25 cellular contexts compared by ENCODE assay signal in the genomic region with DNA sequence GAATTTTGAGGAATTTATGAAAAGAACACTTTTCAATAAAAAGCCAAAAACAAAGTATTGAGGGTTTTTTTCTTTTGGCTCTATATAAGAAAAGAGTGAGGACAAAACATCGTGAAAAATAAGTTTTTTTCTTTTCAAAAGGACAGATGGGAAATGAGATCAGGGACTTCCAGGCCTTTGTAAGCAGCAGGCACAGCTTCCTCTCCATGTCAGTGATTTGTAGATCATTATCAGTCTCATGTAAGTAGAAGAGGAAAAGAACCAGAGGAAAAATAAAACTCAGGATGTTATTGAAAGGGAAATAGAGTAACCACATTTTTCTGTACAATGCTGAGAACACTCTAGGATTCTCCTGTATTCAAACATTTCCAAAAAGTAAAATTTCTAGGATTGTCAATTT. TPM values are rescaled to one million over a fixed set of nuclear protein-coding genes. Genes with fewer than 3 reads are reported as not detected.
DNase-seq lines count a peak whose midpoint lies in the region; ATAC-seq and TF ChIP-seq lines count a peak whose summit lies in the region.
"Had no signal": no experiment of that assay in that cellular context is flagged by ENCODE, and none has a peak within 500 bp of the region (broad histone marks: within the 10 kb centered on the region; RNA-seq: fewer than 3 reads in every experiment).

No MANE protein-coding gene starts in this region.

- TF ChIP-seq EP300 in SK-N-SH (IDR thresholded peaks at IDR 0.05; ENCODE audit: borderline replicate concordance in 1 of 2, low read depth in 1 of 2, low read length in 1 of 2): no peak

- no peak overlapping the region for H3K27ac ChIP-seq in SK-N-SH (ENCODE audit: low read depth in 2 of 2, low read length in 1 of 2)
- H3K27ac ChIP-seq in naive thymus-derived CD4-positive, alpha-beta T cell (ENCODE audit: low read depth, low read length): no peak overlapping the region
- H3K27ac ChIP-seq: SJSA1 had no signal

- no peak overlapping the region for H2AFZ ChIP-seq in SK-N-SH (ENCODE audit: low read depth)

- no peaks in the 10 kb centered on the region for H3K9me2 ChIP-seq in SK-N-SH

- H3K4me1 ChIP-seq in SK-N-SH (ENCODE audit: control insufficient read depth in 1 of 2, insufficient read depth in 2 of 2, low read depth in 1 of 2, low read length in 1 of 2): no peaks in the 10 kb centered on the region; a peak in 2 of 4 replicates
- H3K4me1 ChIP-seq in naive thymus-derived CD4-positive, alpha-beta T cell (ENCODE audit: control insufficient read depth in 2 of 2, insufficient read depth in 2 of 2, low read length in 2 of 2): peaks cover 0 to 13% of the 10 kb centered on the region in 2 donors
- H3K4me1 ChIP-seq: ascending aorta, SJSA1 had no signal

- no peak overlapping the region for H3K9ac ChIP-seq in SK-N-SH

- no peaks in the 10 kb centered on the region for H3K27me3 ChIP-seq in SK-N-SH (ENCODE audit: insufficient read depth)
- no peaks in the 10 kb centered on the region for H3K27me3 ChIP-seq in naive thymus-derived CD4-positive, alpha-beta T cell (ENCODE audit: control insufficient read depth in 2 of 2, insufficient read depth in 2 of 2, low read length in 2 of 2)
- H3K27me3 ChIP-seq: ascending aorta, SJSA1 had no signal

- H3K27me3 Mint-ChIP-seq in naive thymus-derived CD4-positive, alpha-beta T cell: no peaks in the 10 kb centered on the region
- H3K27me3 Mint-ChIP-seq: activated CD8-positive, alpha-beta T cell treated with anti-CD3 and anti-CD28 coated beads for 36 hours; activated T-helper 17 cell treated with anti-CD3 and anti-CD28 coated beads, Interleukin-2, amount 50 U/mL, for 72 hours; CD4-positive, alpha-beta T cell; memory B cell had no signal

- no peaks in the 10 kb centered on the region for H3F3A ChIP-seq in SK-N-SH (replicated peaks; ENCODE audit: insufficient read depth)

- TF ChIP-seq CTCF in SK-N-SH (IDR thresholded peaks at IDR 0.05): no peak

- H3K4me2 ChIP-seq in SK-N-SH: no peak overlapping the region

- H3K79me2 ChIP-seq in SK-N-SH (ENCODE audit: insufficient read depth): no peaks in the 10 kb centered on the region

- POLR2A ChIA-PET in SK-N-SH (lab: Yijun Ruan, JAX): no interaction called here
- POLR2A ChIA-PET in naive thymus-derived CD4-positive, alpha-beta T cell (lab: Charles Lee): interaction anchor here (0.5 kb wide), 1 partner anchor 1708 kb away, joined by 3 read pairs; no protein-coding TSS in a partner anchor

- peak overlapping the region in 5 of 9 donors; percentile 33 to 84 (median 38) for H3K27ac Mint-ChIP-seq in naive thymus-derived CD4-positive, alpha-beta T cell
- H3K27ac Mint-ChIP-seq: activated CD8-positive, alpha-beta T cell treated with anti-CD3 and anti-CD28 coated beads for 36 hours; activated naive CD4-positive, alpha-beta T cell treated with anti-CD3 and anti-CD28 coated beads, Interleukin-2, amount 50 U/mL, for 72 hours; activated T-helper 17 cell treated with anti-CD3 and anti-CD28 coated beads, Interleukin-2, amount 50 U/mL, for 72 hours; CD4-positive, alpha-beta T cell; dendritic cell treated with granulocyte-macrophage colony-stimulating factor and Interleukin-4, amounts not matched to agents 40 ng/mL and 50 ng/mL, for 4 days; memory B cell; progenitor cell of endocrine pancreas had no signal

- DNase-seq in SK-N-SH: peak; percentile 44
- DNase-seq in HT-29 (ENCODE audit: low spot score): peak; percentile 14
- peak; percentile 71 to 87 for DNase-seq in dermis microvascular lymphatic vessel endothelial cell (ENCODE audit: low read depth in 2 of 2)
- no peak for DNase-seq in naive thymus-derived CD4-positive, alpha-beta T cell
- DNase-seq in DMS53 treated with DMSO at 0.1 percent for 48 hours (lab: John Stamatoyannopoulos, UW; ENCODE audit: unreplicated experiment): no peak
- no peak for DNase-seq in stimulated activated CD4-positive, alpha-beta T cell treated with anti-CD3 and anti-CD28 coated beads, Interleukin-15, amount 100 ng/mL, for 24 hours
- DNase-seq: activated CD8-positive, alpha-beta T cell treated with anti-CD3 and anti-CD28 coated beads for 36 hours; AML-193; caudate nucleus; CD4-positive, alpha-beta T cell; EL; kidney; MV-4-11; NCI-H526; stimulated activated naive CD4-positive, alpha-beta T cell treated with Interleukin-2 at 50 U/mL for 16 hours; T-helper 2 cell had no signal

- peaks cover 22 to 85% (median 66%) of the 10 kb centered on the region in 7 donors for H3K4me1 Mint-ChIP-seq in naive thymus-derived CD4-positive, alpha-beta T cell
- H3K4me1 Mint-ChIP-seq: memory B cell had no signal

- ATAC-seq in SK-N-SH treated with all-trans-retinoic acid at 6 μM for 48 hours: no peak
- no peak for ATAC-seq in naive thymus-derived CD4-positive, alpha-beta T cell
- no peak for ATAC-seq in HG03095 (IDR thresholded peaks at IDR 0.05; ENCODE audit: unreplicated experiment)
- ATAC-seq: activated CD8-positive, alpha-beta T cell treated with anti-CD3 and anti-CD28 coated beads for 36 hours; activated naive CD4-positive, alpha-beta T cell treated with anti-CD3 and anti-CD28 coated beads, Interleukin-2, amount 50 U/mL, for 72 hours; activated T-helper 17 cell treated with anti-CD3 and anti-CD28 coated beads, Interleukin-2, amount 50 U/mL, for 72 hours had no signal

- CTCF ChIA-PET in SK-N-SH (lab: Yijun Ruan, JAX): no interaction called here
- CTCF ChIA-PET in naive thymus-derived CD4-positive, alpha-beta T cell (lab: Charles Lee): no interaction called here

- 19% methylated on average over 1 of the region's 1 CpG for WGBS in SK-N-SH (ENCODE audit: low lambda C conversion rate)

- H3K9me3 Mint-ChIP-seq in naive thymus-derived CD4-positive, alpha-beta T cell: no peaks in the 10 kb centered on the region
- H3K9me3 Mint-ChIP-seq: activated CD8-positive, alpha-beta T cell treated with anti-CD3 and anti-CD28 coated beads for 36 hours; activated naive CD4-positive, alpha-beta T cell treated with anti-CD3 and anti-CD28 coated beads, Interleukin-2, amount 50 U/mL, for 72 hours; activated T-helper 17 cell treated with anti-CD3 and anti-CD28 coated beads, Interleukin-2, amount 50 U/mL, for 72 hours; CD4-positive, alpha-beta T cell; dendritic cell treated with granulocyte-macrophage colony-stimulating factor and Interleukin-4, amounts not matched to agents 40 ng/mL and 50 ng/mL, for 4 days; memory B cell had no signal

- peak overlapping the region in 2 of 10 donors; percentile 6 to 9 for H3K4me3 Mint-ChIP-seq in naive thymus-derived CD4-positive, alpha-beta T cell
- H3K4me3 Mint-ChIP-seq: activated CD8-positive, alpha-beta T cell treated with anti-CD3 and anti-CD28 coated beads for 36 hours; activated T-helper 17 cell treated with anti-CD3 and anti-CD28 coated beads, Interleukin-2, amount 50 U/mL, for 72 hours; CD4-positive, alpha-beta T cell; dendritic cell treated with granulocyte-macrophage colony-stimulating factor and Interleukin-4, amounts not matched to agents 40 ng/mL and 50 ng/mL, for 4 days; memory B cell had no signal

- no peaks in the 10 kb centered on the region for H3K9me3 ChIP-seq in SK-N-SH
- H3K9me3 ChIP-seq in naive thymus-derived CD4-positive, alpha-beta T cell (ENCODE audit: control insufficient read depth in 2 of 3, low read length in 3 of 3): no peaks in the 10 kb centered on the region
- H3K9me3 ChIP-seq: ascending aorta, SJSA1 had no signal

- intact Hi-C loops in naive thymus-derived CD4-positive, alpha-beta T cell (cut with micrococcal nuclease): loop anchor here in 1 of 2 donors (2.0 kb wide), 1 partner anchor 15 kb away; no protein-coding TSS in a partner anchor

- H4K20me1 ChIP-seq in SK-N-SH (ENCODE audit: insufficient read depth): no peaks in the 10 kb centered on the region

- H3K36me3 Mint-ChIP-seq in naive thymus-derived CD4-positive, alpha-beta T cell: peaks cover 0 to 55% (median 23%) of the 10 kb centered on the region in 5 donors

- TF ChIP-seq RAD21 in SK-N-SH (IDR thresholded peaks at IDR 0.05; ENCODE audit: low read length): no peak

- no peak overlapping the region for H3K4me3 ChIP-seq in SK-N-SH (ENCODE audit: low read depth in 2 of 2, low read length in 1 of 2)
- no peak overlapping the region for H3K4me3 ChIP-seq in naive thymus-derived CD4-positive, alpha-beta T cell (ENCODE audit: low read length)
- H3K4me3 ChIP-seq: ascending aorta, SJSA1 had no signal

- no peaks in the 10 kb centered on the region for H3K36me3 ChIP-seq in SK-N-SH (replicated peaks in 1 of 2; ENCODE audit: control insufficient read depth in 1 of 2, insufficient read depth in 2 of 2, low read length in 1 of 2)
- H3K36me3 ChIP-seq in naive thymus-derived CD4-positive, alpha-beta T cell (ENCODE audit: control insufficient read depth in 2 of 3, insufficient read depth in 3 of 3, low read length in 3 of 3): no peaks in the 10 kb centered on the region
- H3K36me3 ChIP-seq: ascending aorta, SJSA1 had no signal

TF ChIP-seq in SK-N-SH, 30 proteins besides CTCF, POLR2A, EP300 and RAD21:
- TF ChIP-seq GATA2 (CRISPR knock-in tag; IDR thresholded peaks at IDR 0.05): peak; percentile 56
- no peak for TF ChIP-seq FOSL2 (IDR thresholded peaks at IDR 0.05; ENCODE audit: borderline replicate concordance, low read depth)

TF ChIP-seq in SK-N-SH treated with all-trans-retinoic acid at 6 μM for 48 hours, 23 proteins besides CTCF, POLR2A, EP300 and RAD21:
- TF ChIP-seq RARB (CRISPR knock-in tag; IDR thresholded peaks at IDR 0.05): no peak
- TF ChIP-seq ISL1 (CRISPR knock-in tag; IDR thresholded peaks at IDR 0.05): no peak
- TF ChIP-seq ARNTL (CRISPR knock-in tag; IDR thresholded peaks at IDR 0.05; ENCODE audit: borderline replicate concordance, low read depth): no peak
- TF ChIP-seq SNAI2 (CRISPR knock-in tag; IDR thresholded peaks at IDR 0.05): no peak
- no peak for TF ChIP-seq ZNF70 (CRISPR knock-in tag; IDR thresholded peaks at IDR 0.05)
- no peak for TF ChIP-seq TOX (CRISPR knock-in tag; IDR thresholded peaks at IDR 0.05; ENCODE audit: borderline replicate concordance)
- TF ChIP-seq ZNF565 (CRISPR knock-in tag; conservative IDR thresholded peaks at IDR 0.05; ENCODE audit: low read depth): no peak
- TF ChIP-seq ESRRG (CRISPR knock-in tag; IDR thresholded peaks at IDR 0.05): no peak

RNA-seq across cellular contexts. Expression of gene DOCK9, which starts 29.9 kb away (rescaled TPM):
- polyA plus RNA-seq in SK-N-SH (2012; rRNA removed): 16.6 and 17.9 TPM in 2 replicates
- 14.3 and 14.9 TPM in 2 replicates for polyA plus RNA-seq in SK-N-SH (2012; cell fraction: cytosol; rRNA removed)
- 18.5 and 22.2 TPM in 2 replicates for polyA plus RNA-seq in SK-N-SH (2012; cell fraction: nucleus; rRNA removed)
- total RNA-seq in HT-29 (2014; rRNA removed; shearing (Covaris generic)): 44.2 and 51.0 TPM in 2 replicates
- 249 and 356 TPM in 2 replicates for total RNA-seq in dermis microvascular lymphatic vessel endothelial cell
- 100 to 1,000 TPM in 4 of 5 experiments, 10 to 100 TPM in 1; 75.1 to 214 (median 128) TPM for total RNA-seq in naive thymus-derived CD4-positive, alpha-beta T cell
- 10 to 100 TPM; 22.2 to 40.2 TPM for polyA plus RNA-seq in naive thymus-derived CD4-positive, alpha-beta T cell

Comparison
In these comparisons a context has a peak if more than half of its experiments do, and no peak if none do; other contexts are left out.
1. DNase-seq: peak in SK-N-SH (single experiment), HT-29 (single experiment) and dermis microvascular lymphatic vessel endothelial cell (2 of 2); none in naive thymus-derived CD4-positive, alpha-beta T cell (0 of 9), DMS53 treated with DMSO at 0.1 percent for 48 hours (single experiment) and stimulated activated CD4-positive, alpha-beta T cell treated with anti-CD3 and anti-CD28 coated beads, Interleukin-15, amount 100 ng/mL, for 24 hours (single experiment).